1 cellular context compared by ENCODE assay signal in genomic region chr13:75566658-75567057, GRCh38.
TF ChIP-seq lines count a peak whose summit lies in the region.

No MANE protein-coding gene starts in this region.

TF ChIP-seq in Ishikawa, 13 proteins besides CTCF, POLR2A, EP300 and RAD21 (continued from another document):
- TF ChIP-seq, protein P1, sequence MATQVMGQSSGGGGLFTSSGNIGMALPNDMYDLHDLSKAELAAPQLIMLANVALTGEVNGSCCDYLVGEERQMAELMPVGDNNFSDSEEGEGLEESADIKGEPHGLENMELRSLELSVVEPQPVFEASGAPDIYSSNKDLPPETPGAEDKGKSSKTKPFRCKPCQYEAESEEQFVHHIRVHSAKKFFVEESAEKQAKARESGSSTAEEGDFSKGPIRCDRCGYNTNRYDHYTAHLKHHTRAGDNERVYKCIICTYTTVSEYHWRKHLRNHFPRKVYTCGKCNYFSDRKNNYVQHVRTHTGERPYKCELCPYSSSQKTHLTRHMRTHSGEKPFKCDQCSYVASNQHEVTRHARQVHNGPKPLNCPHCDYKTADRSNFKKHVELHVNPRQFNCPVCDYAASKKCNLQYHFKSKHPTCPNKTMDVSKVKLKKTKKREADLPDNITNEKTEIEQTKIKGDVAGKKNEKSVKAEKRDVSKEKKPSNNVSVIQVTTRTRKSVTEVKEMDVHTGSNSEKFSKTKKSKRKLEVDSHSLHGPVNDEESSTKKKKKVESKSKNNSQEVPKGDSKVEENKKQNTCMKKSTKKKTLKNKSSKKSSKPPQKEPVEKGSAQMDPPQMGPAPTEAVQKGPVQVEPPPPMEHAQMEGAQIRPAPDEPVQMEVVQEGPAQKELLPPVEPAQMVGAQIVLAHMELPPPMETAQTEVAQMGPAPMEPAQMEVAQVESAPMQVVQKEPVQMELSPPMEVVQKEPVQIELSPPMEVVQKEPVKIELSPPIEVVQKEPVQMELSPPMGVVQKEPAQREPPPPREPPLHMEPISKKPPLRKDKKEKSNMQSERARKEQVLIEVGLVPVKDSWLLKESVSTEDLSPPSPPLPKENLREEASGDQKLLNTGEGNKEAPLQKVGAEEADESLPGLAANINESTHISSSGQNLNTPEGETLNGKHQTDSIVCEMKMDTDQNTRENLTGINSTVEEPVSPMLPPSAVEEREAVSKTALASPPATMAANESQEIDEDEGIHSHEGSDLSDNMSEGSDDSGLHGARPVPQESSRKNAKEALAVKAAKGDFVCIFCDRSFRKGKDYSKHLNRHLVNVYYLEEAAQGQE (IDR thresholded peaks at IDR 0.05; ENCODE audit: low read depth) = no peak
- TF ChIP-seq EGR1 (IDR thresholded peaks at IDR 0.05) (no peak), MAX (IDR thresholded peaks at IDR 0.05) (no peak)
